Comparison of ENCODE assay signal across 12 cellular contexts in the genomic region with DNA sequence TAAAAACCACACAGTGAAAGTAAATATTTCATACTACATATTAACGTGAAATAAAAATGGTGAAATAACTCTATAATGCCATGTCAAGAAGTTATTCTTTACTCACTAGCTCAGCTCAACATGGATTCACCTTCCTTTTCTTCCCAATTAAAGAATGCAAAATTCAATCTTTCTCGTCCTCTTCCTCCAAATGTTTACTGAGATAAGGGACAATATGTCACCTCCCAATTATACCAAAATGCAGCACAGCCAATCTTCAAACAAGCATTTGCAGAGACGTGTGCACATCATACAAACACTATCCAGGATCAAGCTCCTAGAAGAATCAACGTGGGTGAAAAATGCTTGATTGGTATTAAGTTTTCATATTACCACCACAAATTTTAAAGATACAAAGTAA. TPM values are rescaled to one million over a fixed set of nuclear protein-coding genes. Genes with fewer than 3 reads are reported as not detected.
DNase-seq lines count a peak whose midpoint lies in the region; ATAC-seq and TF ChIP-seq lines count a peak whose summit lies in the region.
"Had no signal": no experiment of that assay in that cellular context is flagged by ENCODE, and none has a peak within 500 bp of the region (broad histone marks: within the 10 kb centered on the region; RNA-seq: fewer than 3 reads in every experiment).

No MANE protein-coding gene starts in this region.

- no peaks in the 10 kb centered on the region for H3K9me3 ChIP-seq in heart right ventricle
- H3K9me3 ChIP-seq in transverse colon, result no peaks in the 10 kb centered on the region

- peaks cover 27% of the 10 kb centered on the region for H3K36me3 Mint-ChIP-seq in activated T-helper 1 cell treated with anti-CD3 and anti-CD28 coated beads, Interleukin-12 subunit alpha, Interleukin-12 subunit beta, Interleukin-2, Interleukin-4 antibody, amounts not matched to agents 30 ng/mL and 10 ng/mL and 1 ng/mL, durations not matched to agents 14 hours and 24 hours and 36 hours (ENCODE audit: low read depth)
- peaks cover 9% of the 10 kb centered on the region for H3K36me3 Mint-ChIP-seq in nephron progenitor cell (ENCODE audit: low read depth)

- TF ChIP-seq CTCF in heart right ventricle (IDR thresholded peaks at IDR 0.05), result no peak
- TF ChIP-seq CTCF in transverse colon (IDR thresholded peaks at IDR 0.05), result no peak
- TF ChIP-seq CTCF in nephron progenitor cell (IDR thresholded peaks at IDR 0.05), result no peak

- intact Hi-C loops in heart right ventricle (cut with DNase I), result no loop called here
- intact Hi-C loops in left cardiac atrium (cut with DNase I), result no loop called here
- intact Hi-C loops in activated T-helper 1 cell treated with anti-CD3 and anti-CD28 coated beads, Interleukin-12 subunit alpha, Interleukin-12 subunit beta, Interleukin-2, Interleukin-4 antibody, amounts not matched to agents 30 ng/mL and 10 ng/mL and 1 ng/mL, durations not matched to agents 14 hours and 24 hours and 36 hours (cut with micrococcal nuclease), result loop anchor here (1.0 to 10.0 kb wide), 3 partner anchors 12 to 404 kb away; a partner anchor contains a TSS
- intact Hi-C loops in transverse colon (cut with DNase I; ENCODE audit: low total_unique reads), result no loop called here

- H3K36me3 ChIP-seq in heart right ventricle, result no peaks in the 10 kb centered on the region
- H3K36me3 ChIP-seq in transverse colon, result no peaks in the 10 kb centered on the region

- H3K4me3 ChIP-seq in heart right ventricle (peak overlapping the region in 1 of 10 donors; percentile 2), transverse colon (peak overlapping the region in 1 of 4 donors; percentile 8)

- H3K4me1 Mint-ChIP-seq in activated T-helper 1 cell treated with anti-CD3 and anti-CD28 coated beads, Interleukin-12 subunit alpha, Interleukin-12 subunit beta, Interleukin-2, Interleukin-4 antibody, amounts not matched to agents 30 ng/mL and 10 ng/mL and 1 ng/mL, durations not matched to agents 14 hours and 24 hours and 36 hours (ENCODE audit: low read depth), result peaks cover 97% of the 10 kb centered on the region
- H3K4me1 Mint-ChIP-seq in nephron progenitor cell, result peaks cover 66% of the 10 kb centered on the region

- in situ Hi-C loops in transverse colon (cut with MboI; ENCODE audit: low pct_ligation_motif_present in 1 of 4, low pct_unique_long_range_greater_than_20kb in 1 of 4, low sequenced_read_pairs in 3 of 4), result no loop called here

- TF ChIP-seq EP300 in transverse colon (IDR thresholded peaks at IDR 0.05; ENCODE audit: low read depth), result no peak

- ATAC-seq in heart right ventricle, result no peak
- no peak for ATAC-seq in left cardiac atrium
- no peak for ATAC-seq in HG02981 (IDR thresholded peaks at IDR 0.05; ENCODE audit: unreplicated experiment)

- no peaks in the 10 kb centered on the region for H3K9me3 Mint-ChIP-seq in activated T-helper 1 cell treated with anti-CD3 and anti-CD28 coated beads, Interleukin-12 subunit alpha, Interleukin-12 subunit beta, Interleukin-2, Interleukin-4 antibody, amounts not matched to agents 30 ng/mL and 10 ng/mL and 1 ng/mL, durations not matched to agents 14 hours and 24 hours and 36 hours
- H3K9me3 Mint-ChIP-seq in nephron progenitor cell, result no peaks in the 10 kb centered on the region

- H3K27ac Mint-ChIP-seq in activated T-helper 1 cell treated with anti-CD3 and anti-CD28 coated beads, Interleukin-12 subunit alpha, Interleukin-12 subunit beta, Interleukin-2, Interleukin-4 antibody, amounts not matched to agents 30 ng/mL and 10 ng/mL and 1 ng/mL, durations not matched to agents 14 hours and 24 hours and 36 hours, result peak overlapping the region; percentile 94
- H3K27ac Mint-ChIP-seq in nephron progenitor cell, result no peak overlapping the region

- DNase-seq in heart right ventricle, result no peak
- no peak for DNase-seq in left cardiac atrium
- DNase-seq in activated T-helper 1 cell treated with anti-CD3 and anti-CD28 coated beads, Interleukin-12 subunit alpha, Interleukin-12 subunit beta, Interleukin-2, Interleukin-4 antibody, amounts not matched to agents 30 ng/mL and 10 ng/mL and 1 ng/mL, durations not matched to agents 14 hours and 24 hours and 36 hours (ENCODE audit: low spot score), result no peak
- DNase-seq in transverse colon, result no peak
- no peak for DNase-seq in H4 (ENCODE audit: low spot score)
- no peak for DNase-seq in nephron progenitor cell
- DNase-seq: kidney glomerular epithelial cell; NCI-H187; stimulated activated CD4-positive, alpha-beta T cell treated with anti-CD3 and anti-CD28 coated beads, Interleukin-4, amount 100 ng/mL, for 1 hour; T-helper 9 cell had no signal

- no peaks in the 10 kb centered on the region for H3K27me3 Mint-ChIP-seq in activated T-helper 1 cell treated with anti-CD3 and anti-CD28 coated beads, Interleukin-12 subunit alpha, Interleukin-12 subunit beta, Interleukin-2, Interleukin-4 antibody, amounts not matched to agents 30 ng/mL and 10 ng/mL and 1 ng/mL, durations not matched to agents 14 hours and 24 hours and 36 hours (ENCODE audit: insufficient read depth)
- no peaks in the 10 kb centered on the region for H3K27me3 Mint-ChIP-seq in nephron progenitor cell (ENCODE audit: low read depth, poor library complexity)

- no peak for TF ChIP-seq POLR2A in transverse colon (IDR thresholded peaks at IDR 0.05)

- H3K27ac ChIP-seq in heart right ventricle (peak overlapping the region in 7 of 10 donors; percentile 9 to 97 (median 52)), layer of hippocampus (ENCODE audit: low read depth, low read length) (peak overlapping the region; percentile 47), transverse colon (peak overlapping the region; percentile 94 to 98 (median 97))

- peak overlapping the region; percentile 83 for H3K4me3 Mint-ChIP-seq in activated T-helper 1 cell treated with anti-CD3 and anti-CD28 coated beads, Interleukin-12 subunit alpha, Interleukin-12 subunit beta, Interleukin-2, Interleukin-4 antibody, amounts not matched to agents 30 ng/mL and 10 ng/mL and 1 ng/mL, durations not matched to agents 14 hours and 24 hours and 36 hours
- no peak overlapping the region for H3K4me3 Mint-ChIP-seq in nephron progenitor cell

- no peaks in the 10 kb centered on the region for H3K27me3 ChIP-seq in heart right ventricle
- H3K27me3 ChIP-seq in layer of hippocampus (ENCODE audit: control insufficient read depth, insufficient read depth, low read length), result no peaks in the 10 kb centered on the region
- no peaks in the 10 kb centered on the region for H3K27me3 ChIP-seq in transverse colon

- peaks cover 24 to 100% (median 99%) of the 10 kb centered on the region in 9 donors for H3K4me1 ChIP-seq in heart right ventricle
- H3K4me1 ChIP-seq in transverse colon, result peaks cover 79 to 100% (median 91%) of the 10 kb centered on the region in 4 donors

- 35 to 39% methylated on average over 4 of the region's 4 CpGs for WGBS in heart right ventricle, 2 donors
- WGBS in transverse colon (ENCODE audit: low coverage in 1 of 2), 2 donors, result 22 to 41% methylated on average over 3 to 4 of the region's 4 CpGs

RNA-seq across cellular contexts. Expression of a gene that starts 7.3 kb away (rescaled TPM):
- total RNA-seq in heart right ventricle, result 100 to 1,000 TPM; 206 to 506 (median 236) TPM
- polyA plus RNA-seq in heart right ventricle, result 100 to 1,000 TPM in 1 of 2 donors, 10 to 100 TPM in 1; 49.5 to 154 TPM
- 100 to 1,000 TPM; 281 to 449 TPM for total RNA-seq in left cardiac atrium
- 390 and 421 TPM in 2 replicates for total RNA-seq in activated T-helper 1 cell treated with anti-CD3 and anti-CD28 coated beads, Interleukin-12 subunit alpha, Interleukin-12 subunit beta, Interleukin-2, Interleukin-4 antibody, amounts not matched to agents 30 ng/mL and 10 ng/mL and 1 ng/mL, durations not matched to agents 14 hours and 24 hours and 36 hours
- 100 to 1,000 TPM in 3 of 4 donors, 10 to 100 TPM in 1; 58.9 to 251 (median 195) TPM for total RNA-seq in transverse colon
- 303 and 310 TPM in 2 replicates for total RNA-seq in H4 (2014; rRNA removed; shearing (Covaris generic))

Comparison
In these comparisons a context has a peak if more than half of its experiments do, and no peak if none do; other contexts are left out.
1. H3K27ac ChIP-seq: peak in every context shown above with its lines; median percentile 97 in transverse colon; 52 in heart right ventricle; 47 in layer of hippocampus.